In genomic region chr15:74793135-74794028, GRCh38 we compare ENCODE assay signal across 1 cellular context.
TF ChIP-seq lines count a peak whose summit lies in the region.

No MANE protein-coding gene starts in this region.

TF ChIP-seq in GM12878, 131 proteins besides CTCF, POLR2A, EP300 and RAD21 (continued from another document):
- TF ChIP-seq TARDBP (IDR thresholded peaks at IDR 0.05; ENCODE audit: borderline replicate concordance) (no peak), KDM1A (IDR thresholded peaks at IDR 0.05; ENCODE audit: borderline replicate concordance) (no peak), POLR2AphosphoS2 (IDR thresholded peaks at IDR 0.05; ENCODE audit: low read depth, low read length) (0 out of 2 replicates have a peak, but pooled peaks have one; percentile 24), BCL3 (IDR thresholded peaks at IDR 0.05; ENCODE audit: borderline replicate concordance, insufficient read depth, low read depth, low read length, poor library complexity, severe bottlenecking) (no peak), ZNF687 (IDR thresholded peaks at IDR 0.05) (no peak; the same call in 1 of the 2 replicates), EED (IDR thresholded peaks at IDR 0.05; ENCODE audit: low read depth) (no peak), E4F1 (IDR thresholded peaks at IDR 0.05; ENCODE audit: borderline replicate concordance, partially characterized antibody) (no peak)
TF ChIP-seq in GM12878: peak in this region for 12.
